In the genomic region with DNA sequence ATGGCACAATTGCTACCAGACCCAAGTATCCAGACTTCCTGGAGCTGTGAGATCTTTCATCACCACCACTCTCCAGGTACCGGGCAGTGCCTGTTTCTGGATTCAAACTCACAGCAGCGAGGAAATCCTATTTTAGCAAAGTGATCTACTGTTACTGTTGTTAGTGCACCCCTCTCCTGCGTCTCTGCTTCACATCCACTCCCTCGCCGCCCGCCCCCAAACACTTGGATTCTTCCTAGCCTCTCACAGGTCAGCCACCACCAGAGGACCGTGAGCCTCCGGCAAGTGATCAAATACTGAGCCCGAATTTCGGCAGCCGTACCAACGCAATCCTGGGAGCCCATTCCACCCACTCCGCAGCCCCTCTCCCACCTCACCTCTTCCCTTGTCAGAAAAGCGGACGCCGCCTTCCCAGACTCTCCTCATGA, we compare ENCODE assay signal across 1 cellular context.
TF ChIP-seq lines count a peak whose summit lies in the region.

No MANE protein-coding gene starts in this region.

TF ChIP-seq in endothelial cell of umbilical vein, 7 proteins besides CTCF, POLR2A, EP300 and RAD21 (continued from another document):
- TF ChIP-seq, protein P1, sequence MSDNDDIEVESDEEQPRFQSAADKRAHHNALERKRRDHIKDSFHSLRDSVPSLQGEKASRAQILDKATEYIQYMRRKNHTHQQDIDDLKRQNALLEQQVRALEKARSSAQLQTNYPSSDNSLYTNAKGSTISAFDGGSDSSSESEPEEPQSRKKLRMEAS (IDR thresholded peaks at IDR 0.05; ENCODE audit: insufficient read depth, insufficient read length): no peak
- no peak for TF ChIP-seq POLR2AphosphoS5 (IDR thresholded peaks at IDR 0.05; ENCODE audit: insufficient read depth, low read depth, low read length)
